Comparison of ENCODE assay signal across 8 cellular contexts in genomic region chr19:9818175-9818733, GRCh38. TPM values are rescaled to one million over a fixed set of nuclear protein-coding genes. Genes with fewer than 3 reads are reported as not detected.
DNase-seq lines count a peak whose midpoint lies in the region; ATAC-seq, FAIRE-seq and TF ChIP-seq lines count a peak whose summit lies in the region.

No MANE protein-coding gene starts in this region.

- TF ChIP-seq CTCF in kidney (IDR thresholded peaks at IDR 0.05; ENCODE audit: borderline replicate concordance, extremely low read depth, insufficient read depth), result no peak
- TF ChIP-seq CTCF in thoracic aorta (IDR thresholded peaks at IDR 0.05), result no peak

- H3K9ac ChIP-seq in adipocyte (ENCODE audit: low read length) (peak overlapping the region; percentile 97), kidney (ENCODE audit: low read length in 2 of 2) (peak overlapping the region; percentile 84 to 92)

- H3K36me3 ChIP-seq in adipocyte (ENCODE audit: control insufficient read depth, insufficient read depth, low read length, severe bottlenecking), result peaks cover 4% of the 10 kb centered on the region
- H3K36me3 ChIP-seq in kidney (ENCODE audit: control insufficient read depth in 1 of 2, insufficient read depth in 2 of 2, low read length in 2 of 2), result no peaks in the 10 kb centered on the region
- peaks cover 7% of the 10 kb centered on the region for H3K36me3 ChIP-seq in thoracic aorta

- no peaks in the 10 kb centered on the region for H3K27me3 Mint-ChIP-seq in activated CD8-positive, alpha-beta memory T cell treated with anti-CD3 and anti-CD28 coated beads, Interleukin-2, amount 10 ng/mL, durations not matched to agents 7 days and 5 days

- DNase-seq in activated CD8-positive, alpha-beta memory T cell treated with anti-CD3 and anti-CD28 coated beads, Interleukin-2, amount 10 ng/mL, durations not matched to agents 7 days and 5 days, result no peak
- no peak for DNase-seq in activated CD8-positive, alpha-beta memory T cell treated with anti-CD3 and anti-CD28 coated beads, Interleukin-2, amount 50 U/mL, for 4 hours
- DNase-seq in adipocyte (ENCODE audit: low read depth), result no peak
- no peak for DNase-seq in kidney
- DNase-seq in thoracic aorta (ENCODE audit: low spot score), result no peak
- no peak for DNase-seq in GOT3 (lab: John Stamatoyannopoulos, UW)
- no peak for DNase-seq in retina
- DNase-seq in AG08396 (ENCODE audit: low spot score), result no peak

- H3K9me3 Mint-ChIP-seq in activated CD8-positive, alpha-beta memory T cell treated with anti-CD3 and anti-CD28 coated beads, Interleukin-2, amount 10 ng/mL, durations not matched to agents 7 days and 5 days (ENCODE audit: low read depth), result peaks cover 9% of the 10 kb centered on the region

- H3K27ac ChIP-seq in kidney (ENCODE audit: low read depth in 2 of 2, low read length in 2 of 2), result peak overlapping the region; percentile 84 to 97
- peak overlapping the region; percentile 90 to 99 for H3K27ac ChIP-seq in thoracic aorta

- H3K36me3 Mint-ChIP-seq in activated CD8-positive, alpha-beta memory T cell treated with anti-CD3 and anti-CD28 coated beads, Interleukin-2, amount 10 ng/mL, durations not matched to agents 7 days and 5 days, result peaks cover 33% of the 10 kb centered on the region

- H3K4me1 Mint-ChIP-seq in activated CD8-positive, alpha-beta memory T cell treated with anti-CD3 and anti-CD28 coated beads, Interleukin-2, amount 10 ng/mL, durations not matched to agents 7 days and 5 days, result peaks cover 30% of the 10 kb centered on the region

- H3K27ac Mint-ChIP-seq in activated CD8-positive, alpha-beta memory T cell treated with anti-CD3 and anti-CD28 coated beads, Interleukin-2, amount 10 ng/mL, durations not matched to agents 7 days and 5 days, result peak overlapping the region; percentile 92

- intact Hi-C loops in kidney (cut with DNase I), result no loop called here

- H3K27me3 ChIP-seq in adipocyte (replicated peaks; ENCODE audit: control insufficient read depth, insufficient read depth, low read length), result no peaks in the 10 kb centered on the region
- no peaks in the 10 kb centered on the region for H3K27me3 ChIP-seq in thoracic aorta (replicated peaks; ENCODE audit: insufficient read depth)

- H3K4me3 Mint-ChIP-seq in activated CD8-positive, alpha-beta memory T cell treated with anti-CD3 and anti-CD28 coated beads, Interleukin-2, amount 10 ng/mL, durations not matched to agents 7 days and 5 days, result peak overlapping the region; percentile 86

- no peak for ATAC-seq in activated CD8-positive, alpha-beta memory T cell treated with anti-CD3 and anti-CD28 coated beads, Interleukin-2, amount 10 ng/mL, durations not matched to agents 7 days and 5 days
- no peak for ATAC-seq in thoracic aorta (ENCODE audit: insufficient number of reproducible peaks, low FRiP score, low read depth)

- H3K4me1 ChIP-seq in adipocyte (ENCODE audit: control insufficient read depth, insufficient read depth, low read length) (peaks cover 17% of the 10 kb centered on the region), kidney (ENCODE audit: control insufficient read depth in 1 of 2, insufficient read depth in 1 of 2, low read depth in 1 of 2, low read length in 2 of 2) (peaks cover 6 to 9% of the 10 kb centered on the region in 2 donors), thoracic aorta (ENCODE audit: control insufficient read depth in 1 of 2, low read depth in 2 of 2) (peaks cover 4 to 25% of the 10 kb centered on the region in 2 donors)

- no peak for FAIRE-seq in kidney (lab: Jason Lieb, UNC)

- no peaks in the 10 kb centered on the region for H3K9me3 ChIP-seq in adipocyte (ENCODE audit: control insufficient read depth, low read length)
- H3K9me3 ChIP-seq in kidney (ENCODE audit: control insufficient read depth in 1 of 2, low read length in 2 of 2), result no peaks in the 10 kb centered on the region
- H3K9me3 ChIP-seq in thoracic aorta, result no peaks in the 10 kb centered on the region

- CTCF ChIA-PET in activated CD8-positive, alpha-beta memory T cell treated with anti-CD3 and anti-CD28 coated beads, Interleukin-2, amount 10 ng/mL, durations not matched to agents 7 days and 5 days (lab: Charles Lee), result interaction anchor here (0.6 to 2.0 kb wide), 7 partner anchors 8 to 613 kb away, joined by 3 to 9 read pairs (median 3); partner anchors contain the start of gene PIN1

- H3K4me3 ChIP-seq in adipocyte (ENCODE audit: low read length) (peak overlapping the region; percentile 97), kidney (ENCODE audit: low read length in 2 of 2) (peak overlapping the region; percentile 66 to 93), thoracic aorta (peak overlapping the region; percentile 99)

RNA-seq across cellular contexts. Expression of gene FBXL12, which starts 0.6 kb away (rescaled TPM):
- total RNA-seq in activated CD8-positive, alpha-beta memory T cell treated with anti-CD3 and anti-CD28 coated beads, Interleukin-2, amount 10 ng/mL, durations not matched to agents 7 days and 5 days, result 10 to 100 TPM; 27.3 to 30.8 TPM
- 22.2 TPM for total RNA-seq in kidney
- 12.7 TPM for polyA plus RNA-seq in kidney (ENCODE audit: insufficient read depth, low read depth, low replicate concordance)
- 10 to 100 TPM; 28.9 to 64.8 TPM for total RNA-seq in thoracic aorta

RNA-seq across cellular contexts. Expression of gene UBL5, which starts 9.5 kb away (rescaled TPM):
- total RNA-seq in activated CD8-positive, alpha-beta memory T cell treated with anti-CD3 and anti-CD28 coated beads, Interleukin-2, amount 10 ng/mL, durations not matched to agents 7 days and 5 days, result 100 to 1,000 TPM; 354 to 362 TPM
- 322 TPM for total RNA-seq in kidney
- 968 TPM for polyA plus RNA-seq in kidney (ENCODE audit: insufficient read depth, low read depth, low replicate concordance)
- 100 to 1,000 TPM; 210 to 414 TPM for total RNA-seq in thoracic aorta

RNA-seq across cellular contexts. Expression of gene PIN1, which starts 16.9 kb away (rescaled TPM):
- 100 to 1,000 TPM; 103 to 116 TPM for total RNA-seq in activated CD8-positive, alpha-beta memory T cell treated with anti-CD3 and anti-CD28 coated beads, Interleukin-2, amount 10 ng/mL, durations not matched to agents 7 days and 5 days
- total RNA-seq in kidney (57.7 TPM), thoracic aorta (10 to 100 TPM; 76.5 to 79.4 TPM)
- polyA plus RNA-seq in kidney (ENCODE audit: insufficient read depth, low read depth, low replicate concordance), result 143 TPM

RNA-seq across cellular contexts. Expression of gene ZNF846, which starts 49.7 kb away (rescaled TPM):
- total RNA-seq in activated CD8-positive, alpha-beta memory T cell treated with anti-CD3 and anti-CD28 coated beads, Interleukin-2, amount 10 ng/mL, durations not matched to agents 7 days and 5 days, result 1 to 10 TPM; 6.0 to 9.6 TPM
- total RNA-seq in kidney (17.7 TPM), thoracic aorta (10 to 100 TPM; 44.0 to 54.6 TPM)
- polyA plus RNA-seq in kidney (ENCODE audit: insufficient read depth, low read depth, low replicate concordance), result 5.8 TPM
